ENCODE assay signal across 1 cellular context in the genomic region with DNA sequence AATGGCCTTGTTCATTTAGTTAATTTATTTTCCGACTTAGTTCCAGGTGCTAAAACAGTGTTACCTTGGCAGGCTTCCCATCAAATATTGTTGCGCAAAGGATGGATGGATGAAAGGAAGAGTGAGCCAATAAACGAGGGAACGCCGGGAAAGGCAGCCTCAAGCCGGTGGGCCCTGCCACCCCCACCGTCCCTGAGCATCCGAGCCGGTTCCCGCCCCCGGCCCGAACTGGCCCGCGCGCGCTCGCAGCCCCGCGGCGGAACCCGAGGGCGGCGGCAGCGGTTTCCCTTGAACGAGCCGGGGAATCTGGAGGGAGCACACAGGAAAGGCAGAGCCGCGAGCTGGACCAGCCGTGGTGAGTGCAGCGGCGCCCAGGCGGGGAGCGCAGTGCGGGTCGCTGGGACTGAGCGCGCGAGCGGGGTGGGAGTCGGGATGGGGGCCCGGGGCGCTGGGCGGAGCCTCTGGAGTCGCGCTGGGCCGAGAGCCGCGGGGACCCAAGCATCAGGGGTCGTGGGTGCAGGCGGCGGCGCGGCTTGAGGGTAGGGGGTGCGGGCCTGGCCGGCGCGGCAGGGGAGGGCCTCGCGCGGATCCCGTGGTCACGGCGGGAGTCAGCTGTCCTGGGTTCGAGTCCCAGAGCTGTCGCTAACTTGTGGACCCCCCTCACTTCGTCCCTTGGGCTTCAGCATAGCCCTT.
TF ChIP-seq lines count a peak whose summit lies in the region.

A gene with protein sequence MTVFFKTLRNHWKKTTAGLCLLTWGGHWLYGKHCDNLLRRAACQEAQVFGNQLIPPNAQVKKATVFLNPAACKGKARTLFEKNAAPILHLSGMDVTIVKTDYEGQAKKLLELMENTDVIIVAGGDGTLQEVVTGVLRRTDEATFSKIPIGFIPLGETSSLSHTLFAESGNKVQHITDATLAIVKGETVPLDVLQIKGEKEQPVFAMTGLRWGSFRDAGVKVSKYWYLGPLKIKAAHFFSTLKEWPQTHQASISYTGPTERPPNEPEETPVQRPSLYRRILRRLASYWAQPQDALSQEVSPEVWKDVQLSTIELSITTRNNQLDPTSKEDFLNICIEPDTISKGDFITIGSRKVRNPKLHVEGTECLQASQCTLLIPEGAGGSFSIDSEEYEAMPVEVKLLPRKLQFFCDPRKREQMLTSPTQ (plus strand): TSS at position 331 of the 693 bp plus-strand sequence. CDS start 4,057 bp downstream, outside the sequence.

TF ChIP-seq in K562, 482 proteins besides CTCF, POLR2A, EP300 and RAD21 (continued from another document and continues in another):
- TF ChIP-seq ZNF239 (CRISPR knock-in tag; IDR thresholded peaks at IDR 0.05) = no peak
- TF ChIP-seq, protein P1, sequence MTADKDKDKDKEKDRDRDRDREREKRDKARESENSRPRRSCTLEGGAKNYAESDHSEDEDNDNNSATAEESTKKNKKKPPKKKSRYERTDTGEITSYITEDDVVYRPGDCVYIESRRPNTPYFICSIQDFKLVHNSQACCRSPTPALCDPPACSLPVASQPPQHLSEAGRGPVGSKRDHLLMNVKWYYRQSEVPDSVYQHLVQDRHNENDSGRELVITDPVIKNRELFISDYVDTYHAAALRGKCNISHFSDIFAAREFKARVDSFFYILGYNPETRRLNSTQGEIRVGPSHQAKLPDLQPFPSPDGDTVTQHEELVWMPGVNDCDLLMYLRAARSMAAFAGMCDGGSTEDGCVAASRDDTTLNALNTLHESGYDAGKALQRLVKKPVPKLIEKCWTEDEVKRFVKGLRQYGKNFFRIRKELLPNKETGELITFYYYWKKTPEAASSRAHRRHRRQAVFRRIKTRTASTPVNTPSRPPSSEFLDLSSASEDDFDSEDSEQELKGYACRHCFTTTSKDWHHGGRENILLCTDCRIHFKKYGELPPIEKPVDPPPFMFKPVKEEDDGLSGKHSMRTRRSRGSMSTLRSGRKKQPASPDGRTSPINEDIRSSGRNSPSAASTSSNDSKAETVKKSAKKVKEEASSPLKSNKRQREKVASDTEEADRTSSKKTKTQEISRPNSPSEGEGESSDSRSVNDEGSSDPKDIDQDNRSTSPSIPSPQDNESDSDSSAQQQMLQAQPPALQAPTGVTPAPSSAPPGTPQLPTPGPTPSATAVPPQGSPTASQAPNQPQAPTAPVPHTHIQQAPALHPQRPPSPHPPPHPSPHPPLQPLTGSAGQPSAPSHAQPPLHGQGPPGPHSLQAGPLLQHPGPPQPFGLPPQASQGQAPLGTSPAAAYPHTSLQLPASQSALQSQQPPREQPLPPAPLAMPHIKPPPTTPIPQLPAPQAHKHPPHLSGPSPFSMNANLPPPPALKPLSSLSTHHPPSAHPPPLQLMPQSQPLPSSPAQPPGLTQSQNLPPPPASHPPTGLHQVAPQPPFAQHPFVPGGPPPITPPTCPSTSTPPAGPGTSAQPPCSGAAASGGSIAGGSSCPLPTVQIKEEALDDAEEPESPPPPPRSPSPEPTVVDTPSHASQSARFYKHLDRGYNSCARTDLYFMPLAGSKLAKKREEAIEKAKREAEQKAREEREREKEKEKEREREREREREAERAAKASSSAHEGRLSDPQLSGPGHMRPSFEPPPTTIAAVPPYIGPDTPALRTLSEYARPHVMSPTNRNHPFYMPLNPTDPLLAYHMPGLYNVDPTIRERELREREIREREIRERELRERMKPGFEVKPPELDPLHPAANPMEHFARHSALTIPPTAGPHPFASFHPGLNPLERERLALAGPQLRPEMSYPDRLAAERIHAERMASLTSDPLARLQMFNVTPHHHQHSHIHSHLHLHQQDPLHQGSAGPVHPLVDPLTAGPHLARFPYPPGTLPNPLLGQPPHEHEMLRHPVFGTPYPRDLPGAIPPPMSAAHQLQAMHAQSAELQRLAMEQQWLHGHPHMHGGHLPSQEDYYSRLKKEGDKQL (CRISPR knock-in tag; IDR thresholded peaks at IDR 0.05; ENCODE audit: borderline replicate concordance) = no peak
- TF ChIP-seq, protein P2, sequence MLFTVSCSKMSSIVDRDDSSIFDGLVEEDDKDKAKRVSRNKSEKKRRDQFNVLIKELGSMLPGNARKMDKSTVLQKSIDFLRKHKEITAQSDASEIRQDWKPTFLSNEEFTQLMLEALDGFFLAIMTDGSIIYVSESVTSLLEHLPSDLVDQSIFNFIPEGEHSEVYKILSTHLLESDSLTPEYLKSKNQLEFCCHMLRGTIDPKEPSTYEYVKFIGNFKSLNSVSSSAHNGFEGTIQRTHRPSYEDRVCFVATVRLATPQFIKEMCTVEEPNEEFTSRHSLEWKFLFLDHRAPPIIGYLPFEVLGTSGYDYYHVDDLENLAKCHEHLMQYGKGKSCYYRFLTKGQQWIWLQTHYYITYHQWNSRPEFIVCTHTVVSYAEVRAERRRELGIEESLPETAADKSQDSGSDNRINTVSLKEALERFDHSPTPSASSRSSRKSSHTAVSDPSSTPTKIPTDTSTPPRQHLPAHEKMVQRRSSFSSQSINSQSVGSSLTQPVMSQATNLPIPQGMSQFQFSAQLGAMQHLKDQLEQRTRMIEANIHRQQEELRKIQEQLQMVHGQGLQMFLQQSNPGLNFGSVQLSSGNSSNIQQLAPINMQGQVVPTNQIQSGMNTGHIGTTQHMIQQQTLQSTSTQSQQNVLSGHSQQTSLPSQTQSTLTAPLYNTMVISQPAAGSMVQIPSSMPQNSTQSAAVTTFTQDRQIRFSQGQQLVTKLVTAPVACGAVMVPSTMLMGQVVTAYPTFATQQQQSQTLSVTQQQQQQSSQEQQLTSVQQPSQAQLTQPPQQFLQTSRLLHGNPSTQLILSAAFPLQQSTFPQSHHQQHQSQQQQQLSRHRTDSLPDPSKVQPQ (CRISPR knock-in tag; IDR thresholded peaks at IDR 0.05; ENCODE audit: borderline replicate concordance) = no peak
- TF ChIP-seq, protein P3, sequence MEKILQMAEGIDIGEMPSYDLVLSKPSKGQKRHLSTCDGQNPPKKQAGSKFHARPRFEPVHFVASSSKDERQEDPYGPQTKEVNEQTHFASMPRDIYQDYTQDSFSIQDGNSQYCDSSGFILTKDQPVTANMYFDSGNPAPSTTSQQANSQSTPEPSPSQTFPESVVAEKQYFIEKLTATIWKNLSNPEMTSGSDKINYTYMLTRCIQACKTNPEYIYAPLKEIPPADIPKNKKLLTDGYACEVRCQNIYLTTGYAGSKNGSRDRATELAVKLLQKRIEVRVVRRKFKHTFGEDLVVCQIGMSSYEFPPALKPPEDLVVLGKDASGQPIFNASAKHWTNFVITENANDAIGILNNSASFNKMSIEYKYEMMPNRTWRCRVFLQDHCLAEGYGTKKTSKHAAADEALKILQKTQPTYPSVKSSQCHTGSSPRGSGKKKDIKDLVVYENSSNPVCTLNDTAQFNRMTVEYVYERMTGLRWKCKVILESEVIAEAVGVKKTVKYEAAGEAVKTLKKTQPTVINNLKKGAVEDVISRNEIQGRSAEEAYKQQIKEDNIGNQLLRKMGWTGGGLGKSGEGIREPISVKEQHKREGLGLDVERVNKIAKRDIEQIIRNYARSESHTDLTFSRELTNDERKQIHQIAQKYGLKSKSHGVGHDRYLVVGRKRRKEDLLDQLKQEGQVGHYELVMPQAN (IDR thresholded peaks at IDR 0.05; ENCODE audit: borderline replicate concordance) = no peak
- TF ChIP-seq, protein P4, sequence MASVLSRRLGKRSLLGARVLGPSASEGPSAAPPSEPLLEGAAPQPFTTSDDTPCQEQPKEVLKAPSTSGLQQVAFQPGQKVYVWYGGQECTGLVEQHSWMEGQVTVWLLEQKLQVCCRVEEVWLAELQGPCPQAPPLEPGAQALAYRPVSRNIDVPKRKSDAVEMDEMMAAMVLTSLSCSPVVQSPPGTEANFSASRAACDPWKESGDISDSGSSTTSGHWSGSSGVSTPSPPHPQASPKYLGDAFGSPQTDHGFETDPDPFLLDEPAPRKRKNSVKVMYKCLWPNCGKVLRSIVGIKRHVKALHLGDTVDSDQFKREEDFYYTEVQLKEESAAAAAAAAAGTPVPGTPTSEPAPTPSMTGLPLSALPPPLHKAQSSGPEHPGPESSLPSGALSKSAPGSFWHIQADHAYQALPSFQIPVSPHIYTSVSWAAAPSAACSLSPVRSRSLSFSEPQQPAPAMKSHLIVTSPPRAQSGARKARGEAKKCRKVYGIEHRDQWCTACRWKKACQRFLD (CRISPR knock-in tag; IDR thresholded peaks at IDR 0.05) = no peak; the same call in 1 of the 2 replicates
- peak; percentile 63; the same call in 1 of the 2 replicates for TF ChIP-seq ZNF24 (IDR thresholded peaks at IDR 0.05)
- TF ChIP-seq ZKSCAN1 (IDR thresholded peaks at IDR 0.05; ENCODE audit: low read depth, low read length) = peak; percentile 44; the same call in 1 of the 2 replicates
- TF ChIP-seq SOX6 (IDR thresholded peaks at IDR 0.05) = peak; percentile 71
- TF ChIP-seq SMAD2 (IDR thresholded peaks at IDR 0.05; ENCODE audit: low read depth, low read length) = no peak
- TF ChIP-seq ZNF224 (CRISPR knock-in tag; IDR thresholded peaks at IDR 0.05) = no peak
- TF ChIP-seq, protein P5, sequence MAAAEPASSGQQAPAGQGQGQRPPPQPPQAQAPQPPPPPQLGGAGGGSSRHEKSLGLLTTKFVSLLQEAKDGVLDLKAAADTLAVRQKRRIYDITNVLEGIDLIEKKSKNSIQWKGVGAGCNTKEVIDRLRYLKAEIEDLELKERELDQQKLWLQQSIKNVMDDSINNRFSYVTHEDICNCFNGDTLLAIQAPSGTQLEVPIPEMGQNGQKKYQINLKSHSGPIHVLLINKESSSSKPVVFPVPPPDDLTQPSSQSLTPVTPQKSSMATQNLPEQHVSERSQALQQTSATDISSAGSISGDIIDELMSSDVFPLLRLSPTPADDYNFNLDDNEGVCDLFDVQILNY (CRISPR knock-in tag; IDR thresholded peaks at IDR 0.05) = peak; percentile 96
- TF ChIP-seq DACH1 (IDR thresholded peaks at IDR 0.05; ENCODE audit: partially characterized antibody) = peak; percentile 60
- TF ChIP-seq SAP30 (IDR thresholded peaks at IDR 0.05; ENCODE audit: borderline replicate concordance, insufficient read depth, low read depth, low read length, poor library complexity, severe bottlenecking) = peak; percentile 85
- TF ChIP-seq, protein P6, sequence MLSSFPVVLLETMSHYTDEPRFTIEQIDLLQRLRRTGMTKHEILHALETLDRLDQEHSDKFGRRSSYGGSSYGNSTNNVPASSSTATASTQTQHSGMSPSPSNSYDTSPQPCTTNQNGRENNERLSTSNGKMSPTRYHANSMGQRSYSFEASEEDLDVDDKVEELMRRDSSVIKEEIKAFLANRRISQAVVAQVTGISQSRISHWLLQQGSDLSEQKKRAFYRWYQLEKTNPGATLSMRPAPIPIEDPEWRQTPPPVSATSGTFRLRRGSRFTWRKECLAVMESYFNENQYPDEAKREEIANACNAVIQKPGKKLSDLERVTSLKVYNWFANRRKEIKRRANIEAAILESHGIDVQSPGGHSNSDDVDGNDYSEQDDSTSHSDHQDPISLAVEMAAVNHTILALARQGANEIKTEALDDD (IDR thresholded peaks at IDR 0.05) = no peak; the same call in 1 of the 2 replicates
- TF ChIP-seq SIN3A (IDR thresholded peaks at IDR 0.05; ENCODE audit: borderline replicate concordance in 2 of 2, control insufficient read depth in 1 of 2, low read depth in 2 of 2, low read length in 2 of 2) = peak; percentile 37 to 78; a peak in 2 of 4 replicates
- TF ChIP-seq, protein P7, sequence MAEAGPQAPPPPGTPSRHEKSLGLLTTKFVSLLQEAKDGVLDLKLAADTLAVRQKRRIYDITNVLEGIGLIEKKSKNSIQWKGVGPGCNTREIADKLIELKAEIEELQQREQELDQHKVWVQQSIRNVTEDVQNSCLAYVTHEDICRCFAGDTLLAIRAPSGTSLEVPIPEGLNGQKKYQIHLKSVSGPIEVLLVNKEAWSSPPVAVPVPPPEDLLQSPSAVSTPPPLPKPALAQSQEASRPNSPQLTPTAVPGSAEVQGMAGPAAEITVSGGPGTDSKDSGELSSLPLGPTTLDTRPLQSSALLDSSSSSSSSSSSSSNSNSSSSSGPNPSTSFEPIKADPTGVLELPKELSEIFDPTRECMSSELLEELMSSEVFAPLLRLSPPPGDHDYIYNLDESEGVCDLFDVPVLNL (CRISPR knock-in tag; IDR thresholded peaks at IDR 0.05; ENCODE audit: low read depth) = peak; percentile 78; the same call in 1 of the 2 replicates
- TF ChIP-seq, protein P8, sequence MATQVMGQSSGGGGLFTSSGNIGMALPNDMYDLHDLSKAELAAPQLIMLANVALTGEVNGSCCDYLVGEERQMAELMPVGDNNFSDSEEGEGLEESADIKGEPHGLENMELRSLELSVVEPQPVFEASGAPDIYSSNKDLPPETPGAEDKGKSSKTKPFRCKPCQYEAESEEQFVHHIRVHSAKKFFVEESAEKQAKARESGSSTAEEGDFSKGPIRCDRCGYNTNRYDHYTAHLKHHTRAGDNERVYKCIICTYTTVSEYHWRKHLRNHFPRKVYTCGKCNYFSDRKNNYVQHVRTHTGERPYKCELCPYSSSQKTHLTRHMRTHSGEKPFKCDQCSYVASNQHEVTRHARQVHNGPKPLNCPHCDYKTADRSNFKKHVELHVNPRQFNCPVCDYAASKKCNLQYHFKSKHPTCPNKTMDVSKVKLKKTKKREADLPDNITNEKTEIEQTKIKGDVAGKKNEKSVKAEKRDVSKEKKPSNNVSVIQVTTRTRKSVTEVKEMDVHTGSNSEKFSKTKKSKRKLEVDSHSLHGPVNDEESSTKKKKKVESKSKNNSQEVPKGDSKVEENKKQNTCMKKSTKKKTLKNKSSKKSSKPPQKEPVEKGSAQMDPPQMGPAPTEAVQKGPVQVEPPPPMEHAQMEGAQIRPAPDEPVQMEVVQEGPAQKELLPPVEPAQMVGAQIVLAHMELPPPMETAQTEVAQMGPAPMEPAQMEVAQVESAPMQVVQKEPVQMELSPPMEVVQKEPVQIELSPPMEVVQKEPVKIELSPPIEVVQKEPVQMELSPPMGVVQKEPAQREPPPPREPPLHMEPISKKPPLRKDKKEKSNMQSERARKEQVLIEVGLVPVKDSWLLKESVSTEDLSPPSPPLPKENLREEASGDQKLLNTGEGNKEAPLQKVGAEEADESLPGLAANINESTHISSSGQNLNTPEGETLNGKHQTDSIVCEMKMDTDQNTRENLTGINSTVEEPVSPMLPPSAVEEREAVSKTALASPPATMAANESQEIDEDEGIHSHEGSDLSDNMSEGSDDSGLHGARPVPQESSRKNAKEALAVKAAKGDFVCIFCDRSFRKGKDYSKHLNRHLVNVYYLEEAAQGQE (CRISPR knock-in tag; IDR thresholded peaks at IDR 0.05; ENCODE audit: low read depth) = peak; percentile 68; the same call in 1 of the 2 replicates
- TF ChIP-seq POLR2B (IDR thresholded peaks at IDR 0.05; ENCODE audit: low read depth, partially characterized antibody) = peak; percentile 90
- TF ChIP-seq, protein P9, sequence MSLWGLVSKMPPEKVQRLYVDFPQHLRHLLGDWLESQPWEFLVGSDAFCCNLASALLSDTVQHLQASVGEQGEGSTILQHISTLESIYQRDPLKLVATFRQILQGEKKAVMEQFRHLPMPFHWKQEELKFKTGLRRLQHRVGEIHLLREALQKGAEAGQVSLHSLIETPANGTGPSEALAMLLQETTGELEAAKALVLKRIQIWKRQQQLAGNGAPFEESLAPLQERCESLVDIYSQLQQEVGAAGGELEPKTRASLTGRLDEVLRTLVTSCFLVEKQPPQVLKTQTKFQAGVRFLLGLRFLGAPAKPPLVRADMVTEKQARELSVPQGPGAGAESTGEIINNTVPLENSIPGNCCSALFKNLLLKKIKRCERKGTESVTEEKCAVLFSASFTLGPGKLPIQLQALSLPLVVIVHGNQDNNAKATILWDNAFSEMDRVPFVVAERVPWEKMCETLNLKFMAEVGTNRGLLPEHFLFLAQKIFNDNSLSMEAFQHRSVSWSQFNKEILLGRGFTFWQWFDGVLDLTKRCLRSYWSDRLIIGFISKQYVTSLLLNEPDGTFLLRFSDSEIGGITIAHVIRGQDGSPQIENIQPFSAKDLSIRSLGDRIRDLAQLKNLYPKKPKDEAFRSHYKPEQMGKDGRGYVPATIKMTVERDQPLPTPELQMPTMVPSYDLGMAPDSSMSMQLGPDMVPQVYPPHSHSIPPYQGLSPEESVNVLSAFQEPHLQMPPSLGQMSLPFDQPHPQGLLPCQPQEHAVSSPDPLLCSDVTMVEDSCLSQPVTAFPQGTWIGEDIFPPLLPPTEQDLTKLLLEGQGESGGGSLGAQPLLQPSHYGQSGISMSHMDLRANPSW (CRISPR knock-in tag; IDR thresholded peaks at IDR 0.05) = peak; percentile 45; the same call in 1 of the 2 replicates
- peak; percentile 69; the same call in 1 of the 2 replicates for TF ChIP-seq ZNF232 (CRISPR knock-in tag; IDR thresholded peaks at IDR 0.05)
